ENCODE assay signal across 10 cellular contexts in genomic region chr1:163335216-163335615, GRCh38.
"Had no signal": no experiment of that assay in that cellular context is flagged by ENCODE, and none has a peak within 500 bp of the region (broad histone marks: within the 10 kb centered on the region; RNA-seq: fewer than 3 reads in every experiment).

No MANE protein-coding gene starts in this region.

- DNase-seq: GM23248, GOT3, H7, HFFc6, IMR-90, KBM-7 had no signal

- H3K4me2 ChIP-seq: KMS-11 had no signal

- H3K9ac ChIP-seq: GM23248, KMS-11 had no signal

- H3K4me3 Mint-ChIP-seq: HFFc6 had no signal

- H3K9me3 ChIP-seq: HAP-1 had no signal

- H3K27ac Mint-ChIP-seq: HFFc6 had no signal

- H3K4me3 ChIP-seq: GM23248, HAP-1 had no signal

- H3K27ac ChIP-seq: GM23248, HL-60, KMS-11 had no signal

- ATAC-seq: HCT116 had no signal

- H3K4me1 ChIP-seq: HAP-1 had no signal

- H2AFZ ChIP-seq: GM23248 had no signal
